ENCODE assay signal across 1 cellular context in genomic region chr2:215429424-215429823, GRCh38.
TF ChIP-seq lines count a peak whose summit lies in the region.

No MANE protein-coding gene starts in this region.

TF ChIP-seq in IMR-90, 13 proteins besides CTCF, POLR2A, EP300 and RAD21:
- no peak for TF ChIP-seq RFX5 (IDR thresholded peaks at IDR 0.05; ENCODE audit: low read depth, low read length)
- no peak for TF ChIP-seq FOS (IDR thresholded peaks at IDR 0.05; ENCODE audit: low read depth, low read length)
- no peak for TF ChIP-seq NFE2L2 (IDR thresholded peaks at IDR 0.05; ENCODE audit: low read depth, low read length)
- no peak for TF ChIP-seq MAZ (IDR thresholded peaks at IDR 0.05; ENCODE audit: borderline replicate concordance, low read depth, low read length)
